ENCODE assay signal across 13 cellular contexts in the genomic region with DNA sequence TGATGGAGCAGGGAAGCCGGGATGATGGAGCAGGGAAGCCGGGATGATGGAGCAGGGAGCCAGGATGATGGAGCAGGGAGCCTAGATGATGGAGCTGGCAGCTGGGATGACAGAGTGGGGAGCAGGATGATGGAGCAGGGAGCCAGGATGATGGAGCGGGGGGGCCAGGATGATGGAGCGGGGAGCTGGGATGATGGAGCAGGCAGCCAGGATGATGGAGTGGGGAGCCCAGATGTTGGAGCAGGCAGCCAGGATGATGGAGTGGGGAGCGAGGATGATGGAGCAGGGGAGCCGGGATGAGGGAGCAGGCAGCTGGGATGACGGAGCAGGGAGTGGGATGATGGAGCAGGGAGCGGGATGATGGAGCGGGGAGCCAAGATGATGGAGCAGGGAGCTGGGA. TPM values are rescaled to one million over a fixed set of nuclear protein-coding genes. Genes with fewer than 3 reads are reported as not detected.
DNase-seq lines count a peak whose midpoint lies in the region; ATAC-seq and TF ChIP-seq lines count a peak whose summit lies in the region.
"Had no signal": no experiment of that assay in that cellular context is flagged by ENCODE, and none has a peak within 500 bp of the region (broad histone marks: within the 10 kb centered on the region; RNA-seq: fewer than 3 reads in every experiment).

No MANE protein-coding gene starts in this region.

- no peak overlapping the region for H3K27ac Mint-ChIP-seq in activated naive CD4-positive, alpha-beta T cell treated with anti-CD3 and anti-CD28 coated beads, Interleukin-2, amount 10 ng/mL, durations not matched to agents 7 days and 5 days
- H3K27ac Mint-ChIP-seq in activated CD8-positive, alpha-beta T cell treated with anti-CD3 and anti-CD28 coated beads, Interleukin-2, amount 10 ng/mL, durations not matched to agents 7 days and 5 days = peak overlapping the region; percentile 71
- H3K27ac Mint-ChIP-seq in immature natural killer cell = peak overlapping the region; percentile 37 to 90 (median 72)

- H3K9me3 ChIP-seq in thoracic aorta = no peaks in the 10 kb centered on the region
- H3K9me3 ChIP-seq: prostate gland had no signal

- peaks cover 12% of the 10 kb centered on the region for H3K36me3 Mint-ChIP-seq in activated naive CD4-positive, alpha-beta T cell treated with anti-CD3 and anti-CD28 coated beads, Interleukin-2, amount 10 ng/mL, durations not matched to agents 7 days and 5 days
- H3K36me3 Mint-ChIP-seq in activated CD8-positive, alpha-beta T cell treated with anti-CD3 and anti-CD28 coated beads, Interleukin-2, amount 10 ng/mL, durations not matched to agents 7 days and 5 days (ENCODE audit: low read depth) = peaks cover 11% of the 10 kb centered on the region
- H3K36me3 Mint-ChIP-seq in immature natural killer cell = peaks cover 0 to 4% (median 0%) of the 10 kb centered on the region in 3 donors

- no peaks in the 10 kb centered on the region for H3K36me3 ChIP-seq in thoracic aorta
- H3K36me3 ChIP-seq: prostate gland had no signal

- DNase-seq in activated naive CD4-positive, alpha-beta T cell treated with anti-CD3 and anti-CD28 coated beads, Interleukin-2, amount 10 ng/mL, durations not matched to agents 7 days and 5 days = no peak
- DNase-seq in activated naive CD4-positive, alpha-beta T cell treated with anti-CD3 and anti-CD28 coated beads, Interleukin-2, amount 50 U/mL, for 16 hours = no peak
- no peak for DNase-seq in activated CD8-positive, alpha-beta T cell treated with anti-CD3 and anti-CD28 coated beads, Interleukin-2, amount 10 ng/mL, durations not matched to agents 7 days and 5 days
- no peak for DNase-seq in immature natural killer cell
- DNase-seq in thoracic aorta (ENCODE audit: low spot score) = no peak
- DNase-seq in foreskin keratinocyte = no peak
- DNase-seq: activated T-cell treated with anti-CD3 and anti-CD28 coated beads, Interleukin-2, amount 50 U/mL, for 48 hours; NCI-H1105 treated with DMSO at 0.1 percent for 48 hours; NCI-H524; stimulated activated CD8-positive, alpha-beta memory T cell treated with anti-CD3 and anti-CD28 coated beads, Interleukin-4, amount 100 ng/mL, for 48 hours had no signal

- H3K9me3 Mint-ChIP-seq in activated naive CD4-positive, alpha-beta T cell treated with anti-CD3 and anti-CD28 coated beads, Interleukin-2, amount 10 ng/mL, durations not matched to agents 7 days and 5 days = peaks cover 16% of the 10 kb centered on the region
- no peaks in the 10 kb centered on the region for H3K9me3 Mint-ChIP-seq in activated CD8-positive, alpha-beta T cell treated with anti-CD3 and anti-CD28 coated beads, Interleukin-2, amount 10 ng/mL, durations not matched to agents 7 days and 5 days (ENCODE audit: insufficient read depth)
- no peaks in the 10 kb centered on the region for H3K9me3 Mint-ChIP-seq in immature natural killer cell

- no peaks in the 10 kb centered on the region for H3K27me3 Mint-ChIP-seq in activated naive CD4-positive, alpha-beta T cell treated with anti-CD3 and anti-CD28 coated beads, Interleukin-2, amount 10 ng/mL, durations not matched to agents 7 days and 5 days
- H3K27me3 Mint-ChIP-seq in activated CD8-positive, alpha-beta T cell treated with anti-CD3 and anti-CD28 coated beads, Interleukin-2, amount 10 ng/mL, durations not matched to agents 7 days and 5 days (ENCODE audit: low read depth) = no peaks in the 10 kb centered on the region
- peaks cover 0 to 10% (median 3%) of the 10 kb centered on the region in 3 donors for H3K27me3 Mint-ChIP-seq in immature natural killer cell (ENCODE audit: low read depth in 3 of 3)

- H3K27ac ChIP-seq in thoracic aorta (peak overlapping the region; percentile 94 to 97), foreskin keratinocyte (no peak overlapping the region)
- H3K27ac ChIP-seq: prostate gland had no signal

- TF ChIP-seq CTCF in thoracic aorta (IDR thresholded peaks at IDR 0.05) (no peak), foreskin keratinocyte (conservative IDR thresholded peaks at IDR 0.05) (no peak)

- CTCF ChIA-PET in activated naive CD4-positive, alpha-beta T cell treated with anti-CD3 and anti-CD28 coated beads, Interleukin-2, amount 10 ng/mL, durations not matched to agents 7 days and 5 days (lab: Charles Lee) = interaction anchor here (0.7 to 1.1 kb wide), 2 partner anchors 32 to 83 kb away, joined by 4 read pairs; no protein-coding TSS in a partner anchor
- CTCF ChIA-PET in activated CD8-positive, alpha-beta T cell treated with anti-CD3 and anti-CD28 coated beads, Interleukin-2, amount 10 ng/mL, durations not matched to agents 7 days and 5 days (lab: Charles Lee) = no interaction called here

- H3K4me3 ChIP-seq in thoracic aorta = no peak overlapping the region
- H3K4me3 ChIP-seq: prostate gland had no signal

- ATAC-seq in activated CD8-positive, alpha-beta T cell treated with anti-CD3 and anti-CD28 coated beads, Interleukin-2, amount 10 ng/mL, durations not matched to agents 7 days and 5 days = no peak
- ATAC-seq in thoracic aorta (ENCODE audit: insufficient number of reproducible peaks, low FRiP score, low read depth) (no peak), GM21390 (IDR thresholded peaks at IDR 0.05; ENCODE audit: unreplicated experiment) (no peak), HG03135 (IDR thresholded peaks at IDR 0.05; ENCODE audit: unreplicated experiment) (no peak), foreskin keratinocyte (no peak)

- POLR2A ChIA-PET in activated CD8-positive, alpha-beta T cell treated with anti-CD3 and anti-CD28 coated beads, Interleukin-2, amount 10 ng/mL, durations not matched to agents 7 days and 5 days (lab: Charles Lee) = no interaction called here

- H3K4me3 Mint-ChIP-seq in activated naive CD4-positive, alpha-beta T cell treated with anti-CD3 and anti-CD28 coated beads, Interleukin-2, amount 10 ng/mL, durations not matched to agents 7 days and 5 days = peak overlapping the region; percentile 27
- no peak overlapping the region for H3K4me3 Mint-ChIP-seq in activated CD8-positive, alpha-beta T cell treated with anti-CD3 and anti-CD28 coated beads, Interleukin-2, amount 10 ng/mL, durations not matched to agents 7 days and 5 days
- peak overlapping the region in 1 of 5 donors; percentile 35 for H3K4me3 Mint-ChIP-seq in immature natural killer cell

- H3K27me3 ChIP-seq in thoracic aorta (replicated peaks; ENCODE audit: insufficient read depth) (no peaks in the 10 kb centered on the region), foreskin keratinocyte (no peaks in the 10 kb centered on the region)

- H3K4me1 Mint-ChIP-seq in activated naive CD4-positive, alpha-beta T cell treated with anti-CD3 and anti-CD28 coated beads, Interleukin-2, amount 10 ng/mL, durations not matched to agents 7 days and 5 days = peaks cover 29% of the 10 kb centered on the region
- peaks cover 33% of the 10 kb centered on the region for H3K4me1 Mint-ChIP-seq in activated CD8-positive, alpha-beta T cell treated with anti-CD3 and anti-CD28 coated beads, Interleukin-2, amount 10 ng/mL, durations not matched to agents 7 days and 5 days (ENCODE audit: low read depth)
- peaks cover 37 to 75% of the 10 kb centered on the region in 2 donors for H3K4me1 Mint-ChIP-seq in immature natural killer cell

- H3K4me1 ChIP-seq in thoracic aorta (ENCODE audit: control insufficient read depth in 1 of 2, low read depth in 2 of 2) = peaks cover 51 to 79% of the 10 kb centered on the region in 2 donors
- peaks cover 47% of the 10 kb centered on the region for H3K4me1 ChIP-seq in foreskin keratinocyte

RNA-seq across cellular contexts. Expression of gene GALNT2, which starts 16.0 kb away (rescaled TPM):
- total RNA-seq in activated CD8-positive, alpha-beta T cell treated with anti-CD3 and anti-CD28 coated beads, Interleukin-2, amount 10 ng/mL, durations not matched to agents 7 days and 5 days = 10 to 100 TPM; 20.7 to 21.2 TPM
- polyA plus RNA-seq in immature natural killer cell = 10 to 100 TPM; 18.5 to 30.0 (median 22.5) TPM
- 100 to 1,000 TPM; 113 to 148 TPM for total RNA-seq in thoracic aorta
- 71.2 and 86.9 TPM in 2 replicates for total RNA-seq in foreskin keratinocyte
- 47.0 and 55.0 TPM in 2 replicates for polyA plus RNA-seq in foreskin keratinocyte
